8 cellular contexts compared by ENCODE assay signal in the genomic region with DNA sequence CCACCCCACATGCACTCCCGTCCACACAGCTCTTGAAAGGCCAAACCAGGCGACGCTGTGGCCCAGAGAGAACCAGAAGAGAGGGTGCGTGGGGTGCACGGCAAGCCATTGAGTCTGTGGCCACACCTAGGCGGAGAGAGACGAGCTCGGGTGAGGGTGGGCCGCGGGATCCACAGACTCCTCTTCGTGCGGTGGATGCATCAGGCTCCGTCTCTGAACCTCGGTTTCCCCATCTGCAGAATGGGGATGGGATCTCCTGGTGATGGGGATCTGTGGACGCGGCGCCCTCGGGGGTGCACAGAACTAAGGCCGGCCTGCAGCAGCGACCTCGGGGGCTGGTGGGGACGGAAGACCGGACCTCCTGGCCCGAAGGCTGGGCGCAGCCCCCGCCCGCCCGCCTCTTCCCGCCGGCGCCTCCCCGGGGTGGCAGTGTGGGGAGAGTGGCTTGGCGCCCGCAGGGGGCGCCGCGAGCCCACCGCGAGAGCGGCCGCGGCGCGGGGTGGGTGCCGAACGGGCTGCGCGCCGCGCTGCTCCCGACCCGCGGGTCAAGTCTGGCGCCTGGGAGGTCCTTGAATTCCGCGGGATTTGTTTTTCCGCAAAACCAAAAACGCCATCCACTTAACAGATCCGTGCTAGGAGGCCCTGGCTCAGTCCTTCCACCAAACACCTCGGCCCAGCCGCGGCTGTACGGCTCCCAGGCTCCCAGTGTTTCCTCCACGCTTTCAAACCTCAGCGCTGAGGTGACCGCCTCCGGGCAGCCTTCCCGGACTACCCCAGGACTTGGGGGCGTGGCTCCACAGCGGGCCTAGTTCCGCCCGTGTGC. TPM values are rescaled to one million over a fixed set of nuclear protein-coding genes. Genes with fewer than 3 reads are reported as not detected.
DNase-seq lines count a peak whose midpoint lies in the region; ATAC-seq, FAIRE-seq and TF ChIP-seq lines count a peak whose summit lies in the region.

No MANE protein-coding gene starts in this region.

- peak; percentile 86 for ATAC-seq in activated B cell treated with CpG ODN at 0.5 μM for 24 hours (ENCODE audit: low read depth)
- peak; percentile 96 for ATAC-seq in HepG2
- ATAC-seq in HG02840 (IDR thresholded peaks at IDR 0.05; ENCODE audit: low FRiP score, unreplicated experiment) = no peak

- WGBS in HepG2 (ENCODE audit: low lambda C conversion rate) = 4% methylated on average over 11 of the region's 72 CpGs

- H3K9me3 Mint-ChIP-seq in activated B cell treated with CpG ODN at 0.5 μM for 24 hours = no peaks in the 10 kb centered on the region
- H3K9me3 Mint-ChIP-seq in dendritic cell treated with granulocyte-macrophage colony-stimulating factor and Interleukin-4, amounts not matched to agents 40 ng/mL and 50 ng/mL, for 4 days = no peaks in the 10 kb centered on the region

- peaks cover 1 to 14% of the 10 kb centered on the region in 2 experiments; a peak in 4 of 5 replicates for H3K27me3 ChIP-seq in HepG2 (ENCODE audit: control insufficient read depth in 1 of 2, insufficient read depth in 2 of 2, low read length in 2 of 2)

- no peaks in the 10 kb centered on the region for H3K79me2 ChIP-seq in HepG2 (ENCODE audit: insufficient read depth, low read length)

- no peak for TF ChIP-seq CTCF in activated B cell treated with CpG ODN at 0.5 μM for 24 hours (IDR thresholded peaks at IDR 0.05)
- TF ChIP-seq CTCF in HepG2 (CRISPR knock-in tag; IDR thresholded peaks at IDR 0.05) = peak; percentile 54; the same call in 1 of the 2 replicates

- H3K27ac Mint-ChIP-seq in activated B cell treated with CpG ODN at 0.5 μM for 24 hours = no peak overlapping the region
- peak overlapping the region; percentile 79 for H3K27ac Mint-ChIP-seq in dendritic cell treated with granulocyte-macrophage colony-stimulating factor and Interleukin-4, amounts not matched to agents 40 ng/mL and 50 ng/mL, for 4 days

- no peak overlapping the region for H2AFZ ChIP-seq in HepG2 (ENCODE audit: low read length)

- POLR2A ChIA-PET in activated B cell treated with CpG ODN at 0.5 μM for 24 hours (lab: Charles Lee) = interaction anchor here (1.0 kb wide), 1 partner anchor 14 kb away, joined by 4 read pairs; no protein-coding TSS in a partner anchor
- POLR2A ChIA-PET in HepG2 (lab: Yijun Ruan, JAX) = no interaction called here

- DNase-seq in NOMO-1 (lab: John Stamatoyannopoulos, UW; ENCODE audit: unreplicated experiment in 2 of 2) = peak; percentile 40 to 70
- no peak for DNase-seq in NOMO-1 treated with dmso at 0.1 percent for 144 hours (lab: John Stamatoyannopoulos, UW; ENCODE audit: unreplicated experiment)
- DNase-seq in M059J (ENCODE audit: low read depth) = peak; percentile 13
- DNase-seq in activated B cell treated with CpG ODN at 0.5 μM for 24 hours = peak; percentile 48
- DNase-seq in HepG2 (ENCODE audit: low spot score) = no peak
- peak; percentile 60 for DNase-seq in stimulated activated CD8-positive, alpha-beta memory T cell treated with anti-CD3 and anti-CD28 coated beads, Interleukin-4, amount 100 ng/mL, for 48 hours

- H3K9ac ChIP-seq in HepG2 (ENCODE audit: insufficient read depth, low read depth, low read length) = peak overlapping the region; percentile 31; the same call in 1 of the 2 replicates

- H3K27me3 Mint-ChIP-seq in activated B cell treated with CpG ODN at 0.5 μM for 24 hours = peaks cover 46% of the 10 kb centered on the region
- peaks cover 66% of the 10 kb centered on the region for H3K27me3 Mint-ChIP-seq in dendritic cell treated with granulocyte-macrophage colony-stimulating factor and Interleukin-4, amounts not matched to agents 40 ng/mL and 50 ng/mL, for 4 days

- no peak overlapping the region for H3K27ac ChIP-seq in HepG2 (ENCODE audit: extremely low read length, insufficient read depth, low read length)

- H3K9me3 ChIP-seq in HepG2 (ENCODE audit: low read length) = no peaks in the 10 kb centered on the region

- TF ChIP-seq RAD21 in HepG2 (CRISPR knock-in tag; IDR thresholded peaks at IDR 0.05) = peak; percentile 82

- H3K36me3 Mint-ChIP-seq in activated B cell treated with CpG ODN at 0.5 μM for 24 hours (ENCODE audit: low read depth) = no peaks in the 10 kb centered on the region
- no peaks in the 10 kb centered on the region for H3K36me3 Mint-ChIP-seq in dendritic cell treated with granulocyte-macrophage colony-stimulating factor and Interleukin-4, amounts not matched to agents 40 ng/mL and 50 ng/mL, for 4 days (ENCODE audit: low read depth)

- BruUV-seq in HepG2 (replicated peaks; lab: Mats Ljungman, UMichigan) = no TSS peak

- H3K4me3 ChIP-seq in HepG2 (replicated peaks in 1 of 3; ENCODE audit: insufficient read depth in 1 of 3, low read depth in 2 of 3, low read length in 3 of 3) = peak overlapping the region; percentile 56 to 81 (median 65)

- TF ChIP-seq POLR2A in HepG2 (IDR thresholded peaks at IDR 0.05; ENCODE audit: insufficient read depth in 1 of 2, low read depth in 2 of 2, low read length in 2 of 2) = no peak

- CTCF ChIA-PET in activated B cell treated with CpG ODN at 0.5 μM for 24 hours (lab: Charles Lee) = no interaction called here
- CTCF ChIA-PET in HepG2 (lab: Yijun Ruan, JAX; ENCODE audit: low intra/inter-chr PET ratio, low total read pairs) = interaction anchor here (1.5 kb wide), 2 partner anchors 75 to 284 kb away, joined by 4 to 16 read pairs; no protein-coding TSS in a partner anchor

- no peaks in the 10 kb centered on the region for H3K36me3 ChIP-seq in HepG2 (replicated peaks in 1 of 2; ENCODE audit: control insufficient read depth in 1 of 2, insufficient read depth in 2 of 2, low read length in 2 of 2)

- peak overlapping the region; percentile 88 for H3K4me2 ChIP-seq in HepG2 (ENCODE audit: low read depth, low read length)

- H3K4me3 Mint-ChIP-seq in activated B cell treated with CpG ODN at 0.5 μM for 24 hours = peak overlapping the region; percentile 81
- H3K4me3 Mint-ChIP-seq in dendritic cell treated with granulocyte-macrophage colony-stimulating factor and Interleukin-4, amounts not matched to agents 40 ng/mL and 50 ng/mL, for 4 days = peak overlapping the region; percentile 81

- TF ChIP-seq EP300 in HepG2 (IDR thresholded peaks at IDR 0.05; ENCODE audit: low read depth in 2 of 2, low read length in 2 of 2) (no peak), HepG2 (CRISPR knock-in tag; IDR thresholded peaks at IDR 0.05; ENCODE audit: borderline replicate concordance) (no peak)

- H3K4me1 Mint-ChIP-seq in activated B cell treated with CpG ODN at 0.5 μM for 24 hours = peaks cover 15% of the 10 kb centered on the region
- H3K4me1 Mint-ChIP-seq in dendritic cell treated with granulocyte-macrophage colony-stimulating factor and Interleukin-4, amounts not matched to agents 40 ng/mL and 50 ng/mL, for 4 days (ENCODE audit: low read depth) = peaks cover 22% of the 10 kb centered on the region

- H4K20me1 ChIP-seq in HepG2 (ENCODE audit: insufficient read depth, low read length) = no peaks in the 10 kb centered on the region

- FAIRE-seq in HepG2 (lab: Jason Lieb, UNC) = no peak

- intact Hi-C loops in activated B cell treated with CpG ODN at 0.5 μM for 24 hours (cut with micrococcal nuclease) (loop anchor here (1.0 to 5.0 kb wide), 3 partner anchors 12 to 476 kb away; no protein-coding TSS in a partner anchor), HepG2 (cut with micrococcal nuclease; ENCODE audit: unreplicated experiment) (loop anchor here (1.0 to 10.0 kb wide), 2 partner anchors 285 to 448 kb away; no protein-coding TSS in a partner anchor)
- intact Hi-C loops in dendritic cell treated with granulocyte-macrophage colony-stimulating factor and Interleukin-4, amounts not matched to agents 40 ng/mL and 50 ng/mL, for 4 days (cut with micrococcal nuclease) = loop anchor here (10.0 kb wide), 1 partner anchor 288 kb away; no protein-coding TSS in a partner anchor

- peaks cover 10% of the 10 kb centered on the region; the same call in 1 of the 2 replicates for H3K4me1 ChIP-seq in HepG2 (ENCODE audit: insufficient read depth, low read length)

- in situ Hi-C loops in HepG2 (cut with HindIII; ENCODE audit: extremely low pct_ligation_motif_present, low pct_unique_long_range_greater_than_20kb) = loop anchor here (5.0 kb wide), 2 partner anchors 51 to 286 kb away; no protein-coding TSS in a partner anchor

RNA-seq across cellular contexts. Expression of gene ADPGK, which starts 13.2 kb away (rescaled TPM):
- total RNA-seq in M059J (2014; rRNA removed; shearing (Covaris generic)) = 86.4 and 109 TPM in 2 replicates
- total RNA-seq in activated B cell treated with CpG ODN at 0.5 μM for 24 hours = 77.7 and 99.8 TPM in 2 replicates
- 33.5 and 67.5 TPM in 2 replicates for total RNA-seq in HepG2 (2016; rRNA removed; fragmentation: Illumina TruSeq; extraction: Trizol)
- total RNA-seq in HepG2 (2016; cell fraction: cytosol; rRNA removed; fragmentation: Illumina TruSeq; extraction: Trizol; ENCODE audit: low read depth) = 22.4 and 27.1 TPM in 2 replicates
- 32.0 and 67.5 TPM in 2 replicates for total RNA-seq in HepG2 (2016; cell fraction: insoluble cytoplasmic fraction; rRNA removed; fragmentation: Illumina TruSeq; extraction: Trizol)
- 22.2 and 23.4 TPM in 2 replicates for total RNA-seq in HepG2 (2016; cell fraction: membrane; rRNA removed; fragmentation: Illumina TruSeq; extraction: Trizol)
- 67.5 and 93.2 TPM in 2 replicates for total RNA-seq in HepG2 (2016; cell fraction: nucleus; rRNA removed; fragmentation: Illumina TruSeq; extraction: Trizol)
- 59.4 and 61.6 TPM in 2 replicates for polyA plus RNA-seq in HepG2 (2011; rRNA removed)
- polyA plus RNA-seq in HepG2 (2011; cell fraction: cytosol; rRNA removed) = 41.8 and 45.0 TPM in 2 replicates
- 62.2 and 69.8 TPM in 2 replicates for polyA plus RNA-seq in HepG2 (2011; cell fraction: nucleus; rRNA removed)
- polyA plus RNA-seq in HepG2 (2012) = 29.7 and 33.7 TPM in 2 replicates
- 4.6 and 4.9 TPM in 2 replicates for polyA plus RNA-seq in HepG2 (2016; cell fraction: cytosol; fragmentation: Illumina TruSeq; extraction: Trizol; ENCODE audit: low read depth)
- 25.8 and 28.0 TPM in 2 replicates for polyA plus RNA-seq in HepG2 (2016; cell fraction: insoluble cytoplasmic fraction; fragmentation: Illumina TruSeq; extraction: Trizol; ENCODE audit: low read depth)
- 10.4 and 11.2 TPM in 2 replicates for polyA plus RNA-seq in HepG2 (2016; cell fraction: membrane; fragmentation: Illumina TruSeq; extraction: Trizol; ENCODE audit: low read depth)
- 113 and 118 TPM in 2 replicates for polyA plus RNA-seq in HepG2 (2016; cell fraction: nucleus; fragmentation: Illumina TruSeq; extraction: Trizol; ENCODE audit: insufficient read depth, low read depth)
- polyA minus RNA-seq in HepG2 (2011; rRNA and poly(A)+ RNA removed; ENCODE audit: low replicate concordance) = 47.4 and 81.7 TPM in 2 replicates
- polyA minus RNA-seq in HepG2 (2011; cell fraction: cytosol; rRNA and poly(A)+ RNA removed) = 17.2 and 21.0 TPM in 2 replicates
- 86.3 and 91.4 TPM in 2 replicates for polyA minus RNA-seq in HepG2 (2011; cell fraction: nucleus; rRNA and poly(A)+ RNA removed)

Comparison
In these comparisons a context has a peak if more than half of its experiments do, and no peak if none do; other contexts are left out.
1. DNase-seq: peak in NOMO-1 (2 of 2), M059J (single experiment), activated B cell treated with CpG ODN at 0.5 μM for 24 hours (single experiment) and stimulated activated CD8-positive, alpha-beta memory T cell treated with anti-CD3 and anti-CD28 coated beads, Interleukin-4, amount 100 ng/mL, for 48 hours (single experiment); none in NOMO-1 treated with dmso at 0.1 percent for 144 hours (single experiment) and HepG2 (single experiment).